ENCODE assay signal across 15 cellular contexts in genomic region chr6:16450285-16450684, GRCh38.
DNase-seq lines count a peak whose midpoint lies in the region; ATAC-seq and TF ChIP-seq lines count a peak whose summit lies in the region.
"Had no signal": no experiment of that assay in that cellular context is flagged by ENCODE, and none has a peak within 500 bp of the region (broad histone marks: within the 10 kb centered on the region; RNA-seq: fewer than 3 reads in every experiment).

No MANE protein-coding gene starts in this region.

- ATAC-seq in HG02970 (IDR thresholded peaks at IDR 0.05; ENCODE audit: low FRiP score, unreplicated experiment) (no peak), HG03565 (IDR thresholded peaks at IDR 0.05; ENCODE audit: unreplicated experiment) (no peak)
- ATAC-seq: naive thymus-derived CD8-positive, alpha-beta T cell had no signal

- TF ChIP-seq CTCF in fibroblast of mammary gland (conservative IDR thresholded peaks at IDR 0.05; ENCODE audit: control insufficient read depth, insufficient read depth, low read depth, low read length) = no peak

- DNase-seq in EL = peak; percentile 96
- peak; percentile 77 for DNase-seq in RPMI7951 (ENCODE audit: low read depth)
- DNase-seq in fibroblast of mammary gland (ENCODE audit: low read depth) = peak; percentile 88
- peak; percentile 85 for DNase-seq in skeletal muscle cell (ENCODE audit: low read depth)
- DNase-seq in SIG-M5 (lab: John Stamatoyannopoulos, UW) = no peak
- no peak for DNase-seq in NCI-H510A (lab: John Stamatoyannopoulos, UW)
- DNase-seq: activated effector memory CD4-positive, alpha-beta T cell treated with anti-CD3 and anti-CD28 coated beads, Interleukin-2, amount 50 U/mL, for 16 hours; Caco-2; hypothalamus; naive thymus-derived CD8-positive, alpha-beta T cell; NCI-H1048; stimulated activated CD4-positive, alpha-beta T cell treated with anti-CD3 and anti-CD28 coated beads, Interleukin-2, amount 100 ng/mL, for 48 hours had no signal

- H3K4me3 ChIP-seq in fibroblast of mammary gland (ENCODE audit: control insufficient read depth, low read depth, low read length) = no peak overlapping the region
- no peak overlapping the region for H3K4me3 ChIP-seq in skeletal muscle cell (ENCODE audit: low read depth, low read length)
- H3K4me3 ChIP-seq: cardiac muscle cell had no signal

Comparison
In these comparisons a context has a peak if more than half of its experiments do, and no peak if none do; other contexts are left out.
1. DNase-seq: peak in EL (single experiment), RPMI7951 (single experiment), fibroblast of mammary gland (single experiment) and skeletal muscle cell (single experiment); none in SIG-M5 (single experiment) and NCI-H510A (single experiment).